8 cellular contexts compared by ENCODE assay signal in genomic region chr11:64305691-64306562, GRCh38. TPM values are rescaled to one million over a fixed set of nuclear protein-coding genes. Genes with fewer than 3 reads are reported as not detected.
DNase-seq lines count a peak whose midpoint lies in the region; ATAC-seq and TF ChIP-seq lines count a peak whose summit lies in the region.

No MANE protein-coding gene starts in this region.

- peaks cover 8% of the 10 kb centered on the region for H3K4me1 ChIP-seq in ectodermal cell (ENCODE audit: control insufficient read depth, insufficient read depth, low read length)
- H3K4me1 ChIP-seq in mesodermal cell (ENCODE audit: control insufficient read depth, insufficient read depth, low read length, poor library complexity, severe bottlenecking): peaks cover 13% of the 10 kb centered on the region

- 0 to 1% methylated on average over 71 of the region's 71 CpGs for WGBS in ectodermal cell, 2 experiments
- 1 to 2% methylated on average over 38 to 56 of the region's 71 CpGs for WGBS in mesodermal cell (ENCODE audit: insufficient coverage in 2 of 2), 2 experiments

- TF ChIP-seq CTCF in GM13976 (IDR thresholded peaks at IDR 0.05; ENCODE audit: borderline replicate concordance, control extremely low read depth, extremely low read depth, insufficient read depth, missing control alignments): peak; percentile 43

- H3K27ac ChIP-seq in ectodermal cell (ENCODE audit: insufficient read depth, low read depth, low read length, poor library complexity, severe bottlenecking) (no peak overlapping the region), mesodermal cell (ENCODE audit: low read depth, low read length, severe bottlenecking) (peak overlapping the region; percentile 66)

- in situ Hi-C loops in GM13976 (cut with MboI; ENCODE audit: low sequenced_read_pairs, unreplicated experiment): no loop called here

- H3K9me3 ChIP-seq in ectodermal cell (ENCODE audit: control insufficient read depth, low read length): no peaks in the 10 kb centered on the region
- H3K9me3 ChIP-seq in mesodermal cell (ENCODE audit: control insufficient read depth, low read length): no peaks in the 10 kb centered on the region

- DNase-seq in GM13976 (ENCODE audit: low spot score): no peak
- peak; percentile 35 for DNase-seq in NCI-H510A (lab: John Stamatoyannopoulos, UW)
- peak; percentile 64 for DNase-seq in activated CD4-positive, alpha-beta T cell treated with anti-CD3 and anti-CD28 coated beads, Interleukin-2, amount 50 U/mL, for 1 hour
- DNase-seq in stimulated activated CD8-positive, alpha-beta memory T cell treated with anti-CD3 and anti-CD28 coated beads, Interleukin-2, amount 100 ng/mL, for 48 hours (ENCODE audit: low read depth in 2 of 2): peak; percentile 50 to 53

- peak overlapping the region; percentile 66 for H3K4me3 ChIP-seq in ectodermal cell (ENCODE audit: insufficient read depth, low read depth, low read length)
- peak overlapping the region; percentile 68 for H3K4me3 ChIP-seq in mesodermal cell (ENCODE audit: extremely low read depth, insufficient read depth, low read length, poor library complexity, severe bottlenecking)

- H3K36me3 ChIP-seq in ectodermal cell (ENCODE audit: control insufficient read depth, insufficient read depth, low read length): no peaks in the 10 kb centered on the region
- H3K36me3 ChIP-seq in mesodermal cell (ENCODE audit: control insufficient read depth, insufficient read depth, low read length): peaks cover 7% of the 10 kb centered on the region

- peak; percentile 21 for ATAC-seq in HG02763 (IDR thresholded peaks at IDR 0.05; ENCODE audit: unreplicated experiment)
- no peak for ATAC-seq in GM18858 (IDR thresholded peaks at IDR 0.05; ENCODE audit: unreplicated experiment)

- peaks cover 26% of the 10 kb centered on the region for H3K27me3 ChIP-seq in ectodermal cell (ENCODE audit: control insufficient read depth, insufficient read depth, low read length, poor library complexity, severe bottlenecking)

RNA-seq across cellular contexts. Expression of gene ESRRA, which starts 0.6 kb away (rescaled TPM):
- polyA plus RNA-seq in ectodermal cell (2013, experiment 1 of 4): 19.6 TPM
- polyA plus RNA-seq in ectodermal cell (2013, experiment 2 of 4): 17.8 TPM
- polyA plus RNA-seq in ectodermal cell (2013, experiment 3 of 4): 11.3 TPM
- 12.8 TPM for polyA plus RNA-seq in ectodermal cell (2013, experiment 4 of 4)
- polyA plus RNA-seq in mesodermal cell (2013, experiment 1 of 2): 24.1 TPM
- 17.7 TPM for polyA plus RNA-seq in mesodermal cell (2013, experiment 2 of 2)

RNA-seq across cellular contexts. Expression of gene CATSPERZ, which starts 5.8 kb away (rescaled TPM):
- not detected for polyA plus RNA-seq in ectodermal cell (2013, experiment 1 of 4)
- polyA plus RNA-seq in ectodermal cell (2013, experiment 2 of 4): not detected
- 0.75 TPM for polyA plus RNA-seq in ectodermal cell (2013, experiment 3 of 4)
- polyA plus RNA-seq in ectodermal cell (2013, experiment 4 of 4): not detected
- polyA plus RNA-seq in mesodermal cell (2013, experiment 1 of 2): 0.77 TPM
- not detected for polyA plus RNA-seq in mesodermal cell (2013, experiment 2 of 2)

RNA-seq across cellular contexts. Expression of gene TRMT112, which starts 11.4 kb away (rescaled TPM):
- 226 TPM for polyA plus RNA-seq in ectodermal cell (2013, experiment 1 of 4)
- polyA plus RNA-seq in ectodermal cell (2013, experiment 2 of 4): 227 TPM
- 201 TPM for polyA plus RNA-seq in ectodermal cell (2013, experiment 3 of 4)
- polyA plus RNA-seq in ectodermal cell (2013, experiment 4 of 4): 231 TPM
- polyA plus RNA-seq in mesodermal cell (2013, experiment 1 of 2): 176 TPM
- polyA plus RNA-seq in mesodermal cell (2013, experiment 2 of 2): 186 TPM

RNA-seq across cellular contexts. Expression of gene PRDX5, which starts 12.0 kb away (rescaled TPM):
- polyA plus RNA-seq in ectodermal cell (2013, experiment 1 of 4): 200 TPM
- 190 TPM for polyA plus RNA-seq in ectodermal cell (2013, experiment 2 of 4)
- polyA plus RNA-seq in ectodermal cell (2013, experiment 3 of 4): 130 TPM
- polyA plus RNA-seq in ectodermal cell (2013, experiment 4 of 4): 144 TPM
- polyA plus RNA-seq in mesodermal cell (2013, experiment 1 of 2): 204 TPM
- 182 TPM for polyA plus RNA-seq in mesodermal cell (2013, experiment 2 of 2)

RNA-seq across cellular contexts. Expression of gene KCNK4, which starts 14.8 kb away (rescaled TPM):
- polyA plus RNA-seq in ectodermal cell (2013, experiment 1 of 4): not detected
- polyA plus RNA-seq in ectodermal cell (2013, experiment 2 of 4): 0.27 TPM
- 0.21 TPM for polyA plus RNA-seq in ectodermal cell (2013, experiment 3 of 4)
- polyA plus RNA-seq in ectodermal cell (2013, experiment 4 of 4): 0.57 TPM
- not detected for polyA plus RNA-seq in mesodermal cell (2013, experiment 1 of 2)
- not detected for polyA plus RNA-seq in mesodermal cell (2013, experiment 2 of 2)
